Comparison of ENCODE assay signal across 1 cellular context in genomic region chr7:22143496-22143895, GRCh38.
TF ChIP-seq lines count a peak whose summit lies in the region.

No MANE protein-coding gene starts in this region.

TF ChIP-seq in WTC11, 78 proteins besides CTCF, POLR2A, EP300 and RAD21 (continued from another document):
- TF ChIP-seq, protein P1, sequence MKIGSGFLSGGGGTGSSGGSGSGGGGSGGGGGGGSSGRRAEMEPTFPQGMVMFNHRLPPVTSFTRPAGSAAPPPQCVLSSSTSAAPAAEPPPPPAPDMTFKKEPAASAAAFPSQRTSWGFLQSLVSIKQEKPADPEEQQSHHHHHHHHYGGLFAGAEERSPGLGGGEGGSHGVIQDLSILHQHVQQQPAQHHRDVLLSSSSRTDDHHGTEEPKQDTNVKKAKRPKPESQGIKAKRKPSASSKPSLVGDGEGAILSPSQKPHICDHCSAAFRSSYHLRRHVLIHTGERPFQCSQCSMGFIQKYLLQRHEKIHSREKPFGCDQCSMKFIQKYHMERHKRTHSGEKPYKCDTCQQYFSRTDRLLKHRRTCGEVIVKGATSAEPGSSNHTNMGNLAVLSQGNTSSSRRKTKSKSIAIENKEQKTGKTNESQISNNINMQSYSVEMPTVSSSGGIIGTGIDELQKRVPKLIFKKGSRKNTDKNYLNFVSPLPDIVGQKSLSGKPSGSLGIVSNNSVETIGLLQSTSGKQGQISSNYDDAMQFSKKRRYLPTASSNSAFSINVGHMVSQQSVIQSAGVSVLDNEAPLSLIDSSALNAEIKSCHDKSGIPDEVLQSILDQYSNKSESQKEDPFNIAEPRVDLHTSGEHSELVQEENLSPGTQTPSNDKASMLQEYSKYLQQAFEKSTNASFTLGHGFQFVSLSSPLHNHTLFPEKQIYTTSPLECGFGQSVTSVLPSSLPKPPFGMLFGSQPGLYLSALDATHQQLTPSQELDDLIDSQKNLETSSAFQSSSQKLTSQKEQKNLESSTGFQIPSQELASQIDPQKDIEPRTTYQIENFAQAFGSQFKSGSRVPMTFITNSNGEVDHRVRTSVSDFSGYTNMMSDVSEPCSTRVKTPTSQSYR (CRISPR knock-in tag; IDR thresholded peaks at IDR 0.05), result no peak
- TF ChIP-seq TP53 (CRISPR knock-in tag; IDR thresholded peaks at IDR 0.05) (no peak), CREB1 (CRISPR knock-in tag; IDR thresholded peaks at IDR 0.05) (no peak), PREB (CRISPR knock-in tag; IDR thresholded peaks at IDR 0.05; ENCODE audit: borderline replicate concordance) (no peak), ZNF317 (CRISPR knock-in tag; IDR thresholded peaks at IDR 0.05; ENCODE audit: borderline replicate concordance, low read depth) (no peak), ARID4B (CRISPR knock-in tag; IDR thresholded peaks at IDR 0.05; ENCODE audit: borderline replicate concordance) (no peak), NR1H2 (CRISPR knock-in tag; IDR thresholded peaks at IDR 0.05) (no peak), E2F5 (CRISPR knock-in tag; IDR thresholded peaks at IDR 0.05) (no peak), SOX15 (CRISPR knock-in tag; IDR thresholded peaks at IDR 0.05) (no peak), ZNF121 (CRISPR knock-in tag; IDR thresholded peaks at IDR 0.05) (no peak), GABPB1 (CRISPR knock-in tag; IDR thresholded peaks at IDR 0.05) (no peak), CREM (CRISPR knock-in tag; IDR thresholded peaks at IDR 0.05) (no peak), SP1 (CRISPR knock-in tag; conservative IDR thresholded peaks at IDR 0.05) (no peak)
